8 cellular contexts compared by ENCODE assay signal in the genomic region with DNA sequence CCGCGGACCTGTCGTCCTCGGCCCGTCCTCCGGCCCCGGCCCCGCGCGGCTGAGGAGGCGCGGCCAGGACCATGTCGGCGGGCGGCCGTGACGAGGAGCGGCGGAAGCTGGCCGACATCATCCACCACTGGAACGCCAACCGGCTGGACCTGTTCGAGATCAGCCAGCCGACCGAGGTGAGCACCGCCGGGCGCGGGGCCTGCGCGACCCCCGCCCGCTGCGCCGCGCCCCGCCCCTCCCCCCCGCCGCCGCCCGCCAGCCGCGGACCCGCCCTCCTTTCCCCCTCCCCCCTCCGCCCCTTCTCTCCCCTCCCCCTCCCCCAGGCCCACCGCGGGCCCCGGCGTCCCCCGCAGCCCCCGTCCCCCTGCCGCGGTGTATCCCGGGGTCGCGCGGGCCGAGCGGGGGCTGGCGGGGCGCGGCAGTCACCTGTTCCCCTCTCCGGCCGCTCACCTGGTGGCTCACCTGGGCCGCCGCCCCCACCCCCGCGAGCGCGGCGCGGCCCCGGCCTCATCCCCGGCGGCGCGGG. TPM values are rescaled to one million over a fixed set of nuclear protein-coding genes. Genes with fewer than 3 reads are reported as not detected.
DNase-seq lines count a peak whose midpoint lies in the region; ATAC-seq and TF ChIP-seq lines count a peak whose summit lies in the region.

No MANE protein-coding gene starts in this region.

- H3K27me3 Mint-ChIP-seq in activated B cell treated with CpG ODN at 0.5 μM for 24 hours: peaks cover 24% of the 10 kb centered on the region

- H3K27me3 ChIP-seq in right cardiac atrium (ENCODE audit: control insufficient read depth, insufficient read depth): no peaks in the 10 kb centered on the region

- no peaks in the 10 kb centered on the region for H3K9me3 Mint-ChIP-seq in activated B cell treated with CpG ODN at 0.5 μM for 24 hours
- no peaks in the 10 kb centered on the region for H3K9me3 Mint-ChIP-seq in stimulated activated effector memory CD8-positive, alpha-beta T cell treated with anti-CD3 and anti-CD28 coated beads, Interleukin-12 subunit alpha, Interleukin-12 subunit beta, amount 100 ng/mL, for 72 hours

- TF ChIP-seq CTCF in activated B cell treated with CpG ODN at 0.5 μM for 24 hours (IDR thresholded peaks at IDR 0.05): no peak

- H3K4me1 Mint-ChIP-seq in activated B cell treated with CpG ODN at 0.5 μM for 24 hours: peaks cover 26% of the 10 kb centered on the region
- peaks cover 28% of the 10 kb centered on the region for H3K4me1 Mint-ChIP-seq in stimulated activated effector memory CD8-positive, alpha-beta T cell treated with anti-CD3 and anti-CD28 coated beads, Interleukin-12 subunit alpha, Interleukin-12 subunit beta, amount 100 ng/mL, for 72 hours

- H3K9me3 ChIP-seq in right cardiac atrium (ENCODE audit: control insufficient read depth, low read length): no peaks in the 10 kb centered on the region

- WGBS in right cardiac atrium: under 1% methylated on average over 61 of the region's 77 CpGs

- intact Hi-C loops in activated B cell treated with CpG ODN at 0.5 μM for 24 hours (cut with micrococcal nuclease) (loop anchor here (2.0 to 10.0 kb wide), 4 partner anchors 128 to 1388 kb away; no protein-coding TSS in a partner anchor), right cardiac atrium (cut with DNase I) (no loop called here)

- H3K4me3 ChIP-seq in GM08714 (ENCODE audit: low read length): peak overlapping the region; percentile 61
- H3K4me3 ChIP-seq in right cardiac atrium (ENCODE audit: low read length): peak overlapping the region; percentile 99

- ATAC-seq in GM19452 (IDR thresholded peaks at IDR 0.05; ENCODE audit: unreplicated experiment): peak; percentile 43
- ATAC-seq in HG03342 (IDR thresholded peaks at IDR 0.05; ENCODE audit: unreplicated experiment): peak; percentile 32
- peak; percentile 35 for ATAC-seq in activated B cell treated with CpG ODN at 0.5 μM for 24 hours (ENCODE audit: low read depth)
- peak in 1 of 2 donors; percentile 3 for ATAC-seq in right cardiac atrium
- peak; percentile 67 for ATAC-seq in stimulated activated effector memory CD8-positive, alpha-beta T cell treated with anti-CD3 and anti-CD28 coated beads, Interleukin-12 subunit alpha, Interleukin-12 subunit beta, amount 100 ng/mL, for 72 hours

- CTCF ChIA-PET in activated B cell treated with CpG ODN at 0.5 μM for 24 hours (lab: Charles Lee): interaction anchor here (1.4 kb wide), 1 partner anchor 128 kb away, joined by 3 read pairs; no protein-coding TSS in a partner anchor

- POLR2A ChIA-PET in activated B cell treated with CpG ODN at 0.5 μM for 24 hours (lab: Charles Lee): no interaction called here

- no peak overlapping the region for H3K27ac Mint-ChIP-seq in activated B cell treated with CpG ODN at 0.5 μM for 24 hours
- H3K27ac Mint-ChIP-seq in stimulated activated effector memory CD8-positive, alpha-beta T cell treated with anti-CD3 and anti-CD28 coated beads, Interleukin-12 subunit alpha, Interleukin-12 subunit beta, amount 100 ng/mL, for 72 hours: peak overlapping the region; percentile 4

- H3K36me3 Mint-ChIP-seq in activated B cell treated with CpG ODN at 0.5 μM for 24 hours (ENCODE audit: low read depth): peaks cover 7% of the 10 kb centered on the region
- peaks cover 19% of the 10 kb centered on the region for H3K36me3 Mint-ChIP-seq in stimulated activated effector memory CD8-positive, alpha-beta T cell treated with anti-CD3 and anti-CD28 coated beads, Interleukin-12 subunit alpha, Interleukin-12 subunit beta, amount 100 ng/mL, for 72 hours

- DNase-seq in activated B cell treated with CpG ODN at 0.5 μM for 24 hours (no peak), right cardiac atrium (peak in 2 of 3 donors; percentile 36 to 70), D341Med (ENCODE audit: low spot score) (no peak), amniotic stem cell (lab: John Stamatoyannopoulos, UW) (no peak)
- no peak for DNase-seq in stimulated activated effector memory CD8-positive, alpha-beta T cell treated with anti-CD3 and anti-CD28 coated beads, Interleukin-12 subunit alpha, Interleukin-12 subunit beta, amount 100 ng/mL, for 72 hours (ENCODE audit: low spot score in 2 of 2)

- H3K4me1 ChIP-seq in right cardiac atrium (ENCODE audit: control insufficient read depth, insufficient read depth, low read length): peaks cover 5% of the 10 kb centered on the region

- no peak overlapping the region for H3K4me3 Mint-ChIP-seq in activated B cell treated with CpG ODN at 0.5 μM for 24 hours
- peak overlapping the region; percentile 78 for H3K4me3 Mint-ChIP-seq in stimulated activated effector memory CD8-positive, alpha-beta T cell treated with anti-CD3 and anti-CD28 coated beads, Interleukin-12 subunit alpha, Interleukin-12 subunit beta, amount 100 ng/mL, for 72 hours

- peak overlapping the region; percentile 79 for H3K27ac ChIP-seq in right cardiac atrium (ENCODE audit: low read length)

RNA-seq across cellular contexts. Expression of a gene that starts 0.4 kb away (rescaled TPM):
- total RNA-seq in activated B cell treated with CpG ODN at 0.5 μM for 24 hours: 38.0 and 41.2 TPM in 2 replicates
- total RNA-seq in right cardiac atrium: 10 to 100 TPM; 45.3 to 58.0 (median 48.9) TPM
- 23.0 TPM for polyA plus RNA-seq in right cardiac atrium

Comparison
In these comparisons a context has a peak if more than half of its experiments do, and no peak if none do; other contexts are left out.
1. DNase-seq: peak in right cardiac atrium (2 of 3); none in activated B cell treated with CpG ODN at 0.5 μM for 24 hours (single experiment), stimulated activated effector memory CD8-positive, alpha-beta T cell treated with anti-CD3 and anti-CD28 coated beads, Interleukin-12 subunit alpha, Interleukin-12 subunit beta, amount 100 ng/mL, for 72 hours (0 of 2), D341Med (single experiment) and amniotic stem cell (single experiment).